ENCODE assay signal across 14 cellular contexts in the genomic region with DNA sequence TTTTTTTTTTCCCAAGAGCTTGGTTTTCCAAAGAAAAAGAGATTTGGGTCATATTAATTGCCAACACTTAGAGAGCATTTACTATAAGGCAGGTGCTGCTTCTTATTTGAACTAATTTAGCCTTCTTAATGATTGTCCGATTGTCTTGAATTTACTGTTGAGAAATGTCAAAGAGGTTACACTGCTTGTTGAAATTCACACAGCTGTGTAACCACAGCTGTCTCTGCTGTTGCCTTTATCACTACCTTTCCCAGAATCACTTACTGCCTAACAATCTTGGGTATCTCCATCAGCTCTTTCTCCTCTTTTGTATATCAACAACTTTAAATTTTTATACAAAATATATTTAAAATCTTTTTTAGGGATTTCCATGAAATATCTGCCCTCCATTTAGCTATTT.
DNase-seq lines count a peak whose midpoint lies in the region; ATAC-seq, FAIRE-seq and TF ChIP-seq lines count a peak whose summit lies in the region.
"Had no signal": no experiment of that assay in that cellular context is flagged by ENCODE, and none has a peak within 500 bp of the region (broad histone marks: within the 10 kb centered on the region; RNA-seq: fewer than 3 reads in every experiment).

No MANE protein-coding gene starts in this region.

- H2AFZ ChIP-seq in hepatocyte: no peak overlapping the region

- H3K27me3 ChIP-seq in hepatocyte (no peaks in the 10 kb centered on the region), stomach (no peaks in the 10 kb centered on the region), pancreas (no peaks in the 10 kb centered on the region)
- H3K27me3 ChIP-seq: BLaER1 had no signal

- TF ChIP-seq POLR2A in stomach (IDR thresholded peaks at IDR 0.05): no peak

- ATAC-seq in pancreas (no peak), GM18868 (IDR thresholded peaks at IDR 0.05; ENCODE audit: unreplicated experiment) (no peak)

- H3K79me2 ChIP-seq in hepatocyte: no peaks in the 10 kb centered on the region

- 79% methylated on average over 1 of the region's 1 CpG for WGBS in hepatocyte (ENCODE audit: low lambda C conversion rate, missing lambda C conversion rate)
- WGBS in stomach, 5 donors: 38 to 74% (median 64%) methylated on average over 1 of the region's 1 CpG
- 36 to 54% methylated on average over 1 of the region's 1 CpG for WGBS in pancreas, 2 donors

- H3K4me3 ChIP-seq in hepatocyte: no peak overlapping the region
- no peak overlapping the region for H3K4me3 ChIP-seq in stomach
- H3K4me3 ChIP-seq in pancreas: no peak overlapping the region
- H3K4me3 ChIP-seq: BLaER1 had no signal

- peak overlapping the region; percentile 52 for H3K4me2 ChIP-seq in hepatocyte
- H3K4me2 ChIP-seq: BLaER1 had no signal

- H3K4me1 ChIP-seq in hepatocyte (ENCODE audit: insufficient read depth) (peaks cover 10% of the 10 kb centered on the region), stomach (peaks cover 0 to 14% (median 6%) of the 10 kb centered on the region in 4 donors), pancreas (no peaks in the 10 kb centered on the region)
- H3K4me1 ChIP-seq: BLaER1 had no signal

- TF ChIP-seq EP300 in stomach (IDR thresholded peaks at IDR 0.05): no peak

- H3K27ac ChIP-seq in hepatocyte (peak overlapping the region; percentile 67), stomach (peak overlapping the region in 3 of 5 donors; percentile 19 to 54 (median 53)), pancreas (no peak overlapping the region)
- H3K27ac ChIP-seq: BLaER1, HL-60 had no signal

- intact Hi-C loops in stomach (cut with DNase I; ENCODE audit: low total_unique reads): no loop called here
- intact Hi-C loops in pancreas (cut with DNase I): no loop called here

- H3K36me3 ChIP-seq in hepatocyte (replicated peaks; ENCODE audit: insufficient read depth, low read depth) (no peaks in the 10 kb centered on the region), stomach (no peaks in the 10 kb centered on the region), pancreas (no peaks in the 10 kb centered on the region)
- H3K36me3 ChIP-seq: BLaER1 had no signal

- FAIRE-seq in TTC549 (lab: Jason Lieb, UNC) (peak; percentile 41), pancreas (lab: Jason Lieb, UNC) (no peak)

- TF ChIP-seq CTCF in hepatocyte (IDR thresholded peaks at IDR 0.05; ENCODE audit: poor library complexity) (no peak), stomach (IDR thresholded peaks at IDR 0.05) (no peak), pancreas (IDR thresholded peaks at IDR 0.05) (no peak)

- peak; percentile 20 for DNase-seq in NCI-H146 (lab: John Stamatoyannopoulos, UW)
- no peak for DNase-seq in NCI-H146 treated with DMSO at 0.1 percent for 48 hours (lab: John Stamatoyannopoulos, UW; ENCODE audit: unreplicated experiment)
- no peak for DNase-seq in hepatocyte (ENCODE audit: low spot score)
- DNase-seq in stomach: no peak
- no peak for DNase-seq in pancreas
- DNase-seq in SW480 (ENCODE audit: low spot score): no peak
- DNase-seq: Caco-2; CD8-positive, alpha-beta memory T cell; DMS53; HFFc6 had no signal

- no peaks in the 10 kb centered on the region for H4K20me1 ChIP-seq in hepatocyte (ENCODE audit: insufficient read depth, poor library complexity, severe bottlenecking)
- H4K20me1 ChIP-seq: BLaER1 had no signal

- H3K9me2 ChIP-seq in hepatocyte (replicated peaks; ENCODE audit: insufficient read depth): no peaks in the 10 kb centered on the region

- no peaks in the 10 kb centered on the region for H3K9me3 ChIP-seq in hepatocyte (ENCODE audit: low read depth)
- H3K9me3 ChIP-seq in stomach: no peaks in the 10 kb centered on the region
- no peaks in the 10 kb centered on the region for H3K9me3 ChIP-seq in pancreas
- H3K9me3 ChIP-seq: BLaER1, Caco-2 had no signal

Comparison
In these comparisons a context has a peak if more than half of its experiments do, and no peak if none do; other contexts are left out.
1. H3K27ac ChIP-seq: peak in hepatocyte (single experiment) and stomach (3 of 5); none in pancreas (0 of 4).